Comparison of ENCODE assay signal across 13 cellular contexts in genomic region chr21:38297193-38297592, GRCh38. TPM values are rescaled to one million over a fixed set of nuclear protein-coding genes. Genes with fewer than 3 reads are reported as not detected.
DNase-seq lines count a peak whose midpoint lies in the region; FAIRE-seq and TF ChIP-seq lines count a peak whose summit lies in the region.
"Had no signal": no experiment of that assay in that cellular context is flagged by ENCODE, and none has a peak within 500 bp of the region (broad histone marks: within the 10 kb centered on the region; RNA-seq: fewer than 3 reads in every experiment).

No MANE protein-coding gene starts in this region.

- H3K9me3 ChIP-seq in astrocyte (ENCODE audit: insufficient read depth, low read depth, low read length): no peaks in the 10 kb centered on the region
- no peaks in the 10 kb centered on the region for H3K9me3 ChIP-seq in keratinocyte (ENCODE audit: control insufficient read depth, low read depth, low read length)
- H3K9me3 ChIP-seq in thyroid gland: no peaks in the 10 kb centered on the region
- no peaks in the 10 kb centered on the region for H3K9me3 ChIP-seq in uterus

- no peaks in the 10 kb centered on the region for H3K79me2 ChIP-seq in astrocyte (ENCODE audit: insufficient read depth, low read length)
- peaks cover 4% of the 10 kb centered on the region for H3K79me2 ChIP-seq in keratinocyte (ENCODE audit: control insufficient read depth, insufficient read depth, low read length)

- dilution Hi-C loops in keratinocyte (cut with MboI; ENCODE audit: extremely low pct_ligation_motif_present, low sequenced_read_pairs): no loop called here

- BruUV-seq in Calu3 (replicated peaks; lab: Mats Ljungman, UMichigan): no TSS peak

- TF ChIP-seq POLR2A in thyroid gland (IDR thresholded peaks at IDR 0.05): peak in 1 of 2 donors; percentile 26
- TF ChIP-seq POLR2A in uterus (IDR thresholded peaks at IDR 0.05): no peak

- H3K27me3 ChIP-seq in astrocyte (ENCODE audit: insufficient read depth, low read length): no peaks in the 10 kb centered on the region
- H3K27me3 ChIP-seq in keratinocyte (ENCODE audit: control insufficient read depth, extremely low read depth, insufficient read depth, low read length): no peaks in the 10 kb centered on the region
- no peaks in the 10 kb centered on the region for H3K27me3 ChIP-seq in thyroid gland
- no peaks in the 10 kb centered on the region for H3K27me3 ChIP-seq in uterus

- H3K36me3 ChIP-seq in astrocyte (ENCODE audit: insufficient read depth, low read length) (no peaks in the 10 kb centered on the region), keratinocyte (ENCODE audit: control insufficient read depth in 2 of 2, extremely low read depth in 1 of 2, insufficient read depth in 2 of 2, low read length in 2 of 2) (peaks cover 10 to 22% of the 10 kb centered on the region in 2 experiments), thyroid gland (no peaks in the 10 kb centered on the region), uterus (no peaks in the 10 kb centered on the region)

- no peaks in the 10 kb centered on the region for H4K20me1 ChIP-seq in astrocyte (ENCODE audit: insufficient read depth, low read length)
- H4K20me1 ChIP-seq in keratinocyte (ENCODE audit: control insufficient read depth, extremely low read depth, insufficient read depth, low read length): no peaks in the 10 kb centered on the region

- no peaks in the 10 kb centered on the region for H3K36me3 Mint-ChIP-seq in astrocyte (ENCODE audit: low read depth, unreplicated experiment)
- H3K36me3 Mint-ChIP-seq in Calu3 (ENCODE audit: insufficient read depth, unreplicated experiment): peaks cover 11% of the 10 kb centered on the region
- H3K36me3 Mint-ChIP-seq: naive B cell had no signal

- no peaks in the 10 kb centered on the region for H3K27me3 Mint-ChIP-seq in astrocyte (ENCODE audit: low read depth, unreplicated experiment)
- no peaks in the 10 kb centered on the region for H3K27me3 Mint-ChIP-seq in Calu3 (ENCODE audit: unreplicated experiment)
- H3K27me3 Mint-ChIP-seq: naive B cell had no signal

- H3K9me1 ChIP-seq in keratinocyte (ENCODE audit: control insufficient read depth, extremely low read depth, insufficient read depth, low read length): no peaks in the 10 kb centered on the region

- peak overlapping the region; percentile 20 for H3K9ac ChIP-seq in astrocyte (ENCODE audit: low read length)
- no peak overlapping the region for H3K9ac ChIP-seq in keratinocyte (ENCODE audit: control insufficient read depth, extremely low read depth, insufficient read depth, low read length)

- H3K4me2 ChIP-seq in astrocyte (ENCODE audit: low read length) (peak overlapping the region; percentile 59), keratinocyte (ENCODE audit: control insufficient read depth, extremely low read depth, insufficient read depth, low read depth, low read length) (peak overlapping the region; percentile 22)

- H3K9me3 Mint-ChIP-seq in astrocyte (ENCODE audit: unreplicated experiment) (no peaks in the 10 kb centered on the region), Calu3 (ENCODE audit: low read depth, unreplicated experiment) (no peaks in the 10 kb centered on the region)
- H3K9me3 Mint-ChIP-seq: endodermal cell, naive B cell had no signal

- peak; percentile 24 for DNase-seq in DMS 273 (lab: John Stamatoyannopoulos, UW; ENCODE audit: unreplicated experiment)
- no peak for DNase-seq in DMS 273 treated with DMSO at 0.1 percent for 48 hours (lab: John Stamatoyannopoulos, UW)
- peak; percentile 87 for DNase-seq in astrocyte (ENCODE audit: low read depth)
- no peak for DNase-seq in keratinocyte (ENCODE audit: low read depth, low spot score)
- peak; percentile 86 to 89 for DNase-seq in thyroid gland
- DNase-seq in uterus: no peak
- DNase-seq in stimulated activated naive CD4-positive, alpha-beta T cell (lab: John Stamatoyannopoulos, UW): no peak
- DNase-seq in Calu3: no peak
- DNase-seq: endodermal cell, naive B cell, SHP77 had no signal

- FAIRE-seq in astrocyte (lab: Jason Lieb, UNC) (no peak), keratinocyte (lab: Jason Lieb, UNC) (peak; percentile 73)
- FAIRE-seq: GM12891 had no signal

- H3K4me1 ChIP-seq in astrocyte (ENCODE audit: insufficient read depth, low read length) (peaks cover 30% of the 10 kb centered on the region), keratinocyte (ENCODE audit: control insufficient read depth, extremely low read depth, insufficient read depth, low read length) (peaks cover 20% of the 10 kb centered on the region), thyroid gland (peaks cover 69 to 92% of the 10 kb centered on the region in 2 donors), uterus (no peaks in the 10 kb centered on the region)

- CTCF ChIA-PET in Calu3 (lab: Charles Lee): no interaction called here

- H3K4me1 Mint-ChIP-seq in astrocyte (ENCODE audit: low read depth, unreplicated experiment) (peaks cover 61% of the 10 kb centered on the region), Calu3 (ENCODE audit: low read depth, unreplicated experiment) (peaks cover 10% of the 10 kb centered on the region)

- H3K27ac ChIP-seq in astrocyte (ENCODE audit: low read depth, low read length) (peak overlapping the region; percentile 54), keratinocyte (ENCODE audit: control insufficient read depth, insufficient read depth, low read length) (no peak overlapping the region), thyroid gland (peak overlapping the region; percentile 72 to 93 (median 85)), uterus (no peak overlapping the region)
- H3K27ac ChIP-seq: 22Rv1 had no signal

- H2AFZ ChIP-seq in astrocyte (ENCODE audit: low read depth, low read length) (peak overlapping the region; percentile 6), keratinocyte (ENCODE audit: control insufficient read depth, low read length) (no peak overlapping the region)

- H3K4me3 Mint-ChIP-seq in astrocyte (ENCODE audit: unreplicated experiment) (no peak overlapping the region), Calu3 (ENCODE audit: low read depth, unreplicated experiment) (no peak overlapping the region)
- H3K4me3 Mint-ChIP-seq: endodermal cell, naive B cell had no signal

- H3K4me3 ChIP-seq in astrocyte (ENCODE audit: insufficient read depth, low read depth, low read length): no peak overlapping the region
- no peak overlapping the region for H3K4me3 ChIP-seq in keratinocyte (ENCODE audit: control insufficient read depth in 2 of 3, extremely low read depth in 1 of 3, insufficient read depth in 2 of 3, low read depth in 1 of 3, low read length in 3 of 3)
- H3K4me3 ChIP-seq in thyroid gland (replicated peaks in 1 of 3): no peak overlapping the region
- no peak overlapping the region for H3K4me3 ChIP-seq in uterus

- H3K27ac Mint-ChIP-seq in astrocyte (ENCODE audit: unreplicated experiment) (peak overlapping the region; percentile 87), Calu3 (ENCODE audit: unreplicated experiment) (no peak overlapping the region)
- H3K27ac Mint-ChIP-seq: endodermal cell, naive B cell had no signal

- intact Hi-C loops in thyroid gland (cut with DNase I) (loop anchor here (10.0 kb wide), 1 partner anchor 48 kb away; no protein-coding TSS in a partner anchor), uterus (cut with DNase I; ENCODE audit: low total_unique reads) (no loop called here), Calu3 (cut with micrococcal nuclease; ENCODE audit: unreplicated experiment) (no loop called here)

- WGBS in thyroid gland, 2 donors: 5 to 30% methylated on average over 2 of the region's 2 CpGs

- TF ChIP-seq CTCF in astrocyte (IDR thresholded peaks at IDR 0.05; ENCODE audit: insufficient read depth, low read depth, low read length): no peak
- no peak for TF ChIP-seq CTCF in keratinocyte (optimal IDR thresholded peaks at IDR 0.05 in 1 of 3, IDR thresholded peaks at IDR 0.05 in 1 of 3, conservative IDR thresholded peaks at IDR 0.05 in 1 of 3; ENCODE audit: extremely low read depth in 1 of 3, insufficient read depth in 2 of 3, low read length in 3 of 3)
- TF ChIP-seq CTCF in thyroid gland (IDR thresholded peaks at IDR 0.05): no peak
- no peak for TF ChIP-seq CTCF in uterus (IDR thresholded peaks at IDR 0.05)
- no peak for TF ChIP-seq CTCF in Calu3 (IDR thresholded peaks at IDR 0.05; ENCODE audit: unreplicated experiment)

RNA-seq across cellular contexts. Expression of gene KCNJ15, which starts 40.4 kb away (rescaled TPM):
- total RNA-seq in astrocyte: 1.8 and 2.2 TPM in 2 replicates
- polyA plus RNA-seq in keratinocyte: 65.9 to 76.3 TPM (median 71.6 TPM) in 3 replicates
- 3.3 TPM for polyA plus RNA-seq in keratinocyte (2011; ENCODE audit: low read depth)
- 21.8 and 28.1 TPM in 2 replicates for polyA plus RNA-seq in keratinocyte (2011; cell fraction: cytosol; rRNA removed)
- 79.7 and 91.4 TPM in 2 replicates for polyA plus RNA-seq in keratinocyte (2011; cell fraction: nucleus; rRNA removed)
- polyA plus RNA-seq in keratinocyte (2012; ENCODE audit: low replicate concordance): 6.1 and 44.5 TPM in 2 replicates
- 108 to 194 TPM (median 132 TPM) in 3 replicates for polyA minus RNA-seq in keratinocyte
- polyA minus RNA-seq in keratinocyte (2011; cell fraction: cytosol; rRNA and poly(A)+ RNA removed): 34.3 TPM
- 57.8 and 150 TPM in 2 replicates for polyA minus RNA-seq in keratinocyte (2011; cell fraction: nucleus; rRNA and poly(A)+ RNA removed)
- 10 to 100 TPM; 29.2 to 71.2 (median 59.5) TPM for total RNA-seq in thyroid gland
- total RNA-seq in uterus: 1 to 10 TPM in 1 of 4 donors, under 1 TPM in 3; 0.21 to 1.1 (median 0.28) TPM
- 34.8 and 48.0 TPM in 2 replicates for total RNA-seq in Calu3 (2022)
- total RNA-seq: endodermal cell had no signal

Comparison
In these comparisons a context has a peak if more than half of its experiments do, and no peak if none do; other contexts are left out.
1. DNase-seq: peak in DMS 273 (single experiment), astrocyte (single experiment) and thyroid gland (2 of 2); none in DMS 273 treated with DMSO at 0.1 percent for 48 hours (single experiment), keratinocyte (single experiment), uterus (0 of 2), stimulated activated naive CD4-positive, alpha-beta T cell (0 of 6) and Calu3 (single experiment).
2. H3K27ac ChIP-seq: peak in astrocyte (single experiment) and thyroid gland (3 of 3); none in keratinocyte (single experiment) and uterus (0 of 2).